Comparison of ENCODE assay signal across 29 cellular contexts in the genomic region with DNA sequence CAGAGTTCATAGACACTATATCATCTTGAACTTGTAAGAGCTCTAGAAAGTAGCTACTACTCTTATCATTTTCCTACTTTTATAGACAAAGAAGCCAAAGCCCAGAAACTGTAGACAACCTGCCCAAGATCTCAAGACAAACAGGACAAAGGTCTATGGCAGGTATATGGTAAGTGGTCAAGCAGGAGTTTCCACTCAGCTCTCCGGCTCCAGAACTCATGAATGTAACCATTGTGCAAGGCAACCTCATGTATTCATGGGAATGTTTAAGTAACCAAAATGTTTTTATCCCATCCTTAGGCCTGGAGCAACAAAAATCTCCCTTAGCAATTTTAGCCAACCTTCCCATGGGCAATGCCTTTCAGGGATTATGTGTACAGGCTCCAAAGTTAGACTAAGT.
"Had no signal": no experiment of that assay in that cellular context is flagged by ENCODE, and none has a peak within 500 bp of the region (broad histone marks: within the 10 kb centered on the region; RNA-seq: fewer than 3 reads in every experiment).

No MANE protein-coding gene starts in this region.

- H3K4me1 Mint-ChIP-seq: activated B cell treated with CpG ODN at 0.5 μM for 24 hours; activated naive CD4-positive, alpha-beta T cell treated with anti-CD3 and anti-CD28 coated beads, Interleukin-2, amount 10 ng/mL, durations not matched to agents 7 days and 5 days; activated naive CD8-positive, alpha-beta T cell treated with anti-CD3 and anti-CD28 coated beads, Interleukin-2, amount 50 U/mL, for 24 hours; T-cell; T-helper 17 cell had no signal

- H3K27me3 Mint-ChIP-seq: activated naive CD4-positive, alpha-beta T cell treated with anti-CD3 and anti-CD28 coated beads, Interleukin-2, amount 10 ng/mL, durations not matched to agents 7 days and 5 days; T-helper 17 cell had no signal

- DNase-seq: activated B cell treated with CpG ODN at 0.5 μM for 24 hours; activated CD4-positive, alpha-beta memory T cell treated with anti-CD3 and anti-CD28 coated beads for 36 hours; activated CD4-positive, alpha-beta T cell treated with anti-CD3 and anti-CD28 coated beads for 4 hours; activated CD4-positive, alpha-beta T cell treated with anti-CD3 and anti-CD28 coated beads, Interleukin-2, amount 50 U/mL, for 1 hour; activated CD4-positive, CD25-positive, alpha-beta regulatory T cell treated with anti-CD3 and anti-CD28 coated beads, Interleukin-2, amount 50 U/mL, for 72 hours; activated CD8-positive, alpha-beta memory T cell treated with anti-CD3 and anti-CD28 coated beads, Interleukin-2, amount 50 U/mL, for 4 hours; activated effector memory CD4-positive, alpha-beta T cell treated with Interleukin-2 at 50 U/mL for 16 hours; activated naive CD4-positive, alpha-beta T cell treated with anti-CD3 and anti-CD28 coated beads, Interleukin-2, amount 10 ng/mL, durations not matched to agents 7 days and 5 days; activated naive CD8-positive, alpha-beta T cell treated with anti-CD3 and anti-CD28 coated beads, Interleukin-2, amount 50 U/mL, for 24 hours; activated T-cell treated with anti-CD3 and anti-CD28 coated beads for 4 hours; activated T-cell treated with anti-CD3 and anti-CD28 coated beads, Interleukin-2, amount 50 U/mL, for 4 hours; anterior cingulate cortex; central memory CD4-positive, alpha-beta T cell; NCI-H1105; NCI-H1436; NCI-H1694 treated with DMSO at 0.1 percent for 48 hours; NCI-H2029; NCI-H2171; NCI-H510A; SHP77; T-cell; T-helper 17 cell; T-helper 9 cell had no signal

- H3K27ac Mint-ChIP-seq: activated B cell treated with CpG ODN at 0.5 μM for 24 hours; activated CD4-positive, alpha-beta memory T cell treated with anti-CD3 and anti-CD28 coated beads for 36 hours; activated naive CD4-positive, alpha-beta T cell treated with anti-CD3 and anti-CD28 coated beads, Interleukin-2, amount 10 ng/mL, durations not matched to agents 7 days and 5 days; activated naive CD8-positive, alpha-beta T cell; activated naive CD8-positive, alpha-beta T cell treated with anti-CD3 and anti-CD28 coated beads, Interleukin-2, amount 50 U/mL, for 24 hours; activated T-helper 1 cell treated with anti-CD3 and anti-CD28 coated beads, Interleukin-12 subunit alpha, Interleukin-12 subunit beta, Interleukin-2, Interleukin-4 antibody, amounts not matched to agents 30 ng/mL and 10 ng/mL and 1 ng/mL, durations not matched to agents 14 hours and 24 hours and 36 hours; T-cell; T-helper 17 cell had no signal

- ATAC-seq: activated naive CD8-positive, alpha-beta T cell treated with anti-CD3 and anti-CD28 coated beads, Interleukin-2, amount 50 U/mL, for 24 hours; activated T-cell treated with anti-CD3 and anti-CD28 coated beads, Interleukin-2, amount 50 U/mL, for 4 hours; Panc1; SK-N-SH treated with all-trans-retinoic acid at 6 μM for 48 hours; T-cell; T-helper 17 cell had no signal

- H3K36me3 Mint-ChIP-seq: activated CD4-positive, alpha-beta memory T cell treated with anti-CD3 and anti-CD28 coated beads for 36 hours; activated naive CD4-positive, alpha-beta T cell treated with anti-CD3 and anti-CD28 coated beads, Interleukin-2, amount 10 ng/mL, durations not matched to agents 7 days and 5 days; activated naive CD8-positive, alpha-beta T cell; brain; T-cell had no signal

- H3K4me3 Mint-ChIP-seq: activated B cell treated with CpG ODN at 0.5 μM for 24 hours; activated CD4-positive, alpha-beta memory T cell treated with anti-CD3 and anti-CD28 coated beads for 36 hours; activated naive CD4-positive, alpha-beta T cell treated with anti-CD3 and anti-CD28 coated beads, Interleukin-2, amount 10 ng/mL, durations not matched to agents 7 days and 5 days; activated naive CD8-positive, alpha-beta T cell; activated naive CD8-positive, alpha-beta T cell treated with anti-CD3 and anti-CD28 coated beads, Interleukin-2, amount 50 U/mL, for 24 hours; activated T-cell treated with anti-CD3 and anti-CD28 coated beads, Interleukin-2, amount 50 U/mL, for 4 hours; activated T-helper 1 cell treated with anti-CD3 and anti-CD28 coated beads, Interleukin-12 subunit alpha, Interleukin-12 subunit beta, Interleukin-2, Interleukin-4 antibody, amounts not matched to agents 30 ng/mL and 10 ng/mL and 1 ng/mL, durations not matched to agents 14 hours and 24 hours and 36 hours; brain; T-cell; T-helper 17 cell had no signal

- H3K27ac ChIP-seq: VCaP had no signal

- H3K9me3 Mint-ChIP-seq: activated CD4-positive, alpha-beta memory T cell treated with anti-CD3 and anti-CD28 coated beads for 36 hours; activated naive CD4-positive, alpha-beta T cell treated with anti-CD3 and anti-CD28 coated beads, Interleukin-2, amount 10 ng/mL, durations not matched to agents 7 days and 5 days; activated T-helper 1 cell treated with anti-CD3 and anti-CD28 coated beads, Interleukin-12 subunit alpha, Interleukin-12 subunit beta, Interleukin-2, Interleukin-4 antibody, amounts not matched to agents 30 ng/mL and 10 ng/mL and 1 ng/mL, durations not matched to agents 14 hours and 24 hours and 36 hours had no signal
